Comparison of ENCODE assay signal across 1 cellular context in the genomic region with DNA sequence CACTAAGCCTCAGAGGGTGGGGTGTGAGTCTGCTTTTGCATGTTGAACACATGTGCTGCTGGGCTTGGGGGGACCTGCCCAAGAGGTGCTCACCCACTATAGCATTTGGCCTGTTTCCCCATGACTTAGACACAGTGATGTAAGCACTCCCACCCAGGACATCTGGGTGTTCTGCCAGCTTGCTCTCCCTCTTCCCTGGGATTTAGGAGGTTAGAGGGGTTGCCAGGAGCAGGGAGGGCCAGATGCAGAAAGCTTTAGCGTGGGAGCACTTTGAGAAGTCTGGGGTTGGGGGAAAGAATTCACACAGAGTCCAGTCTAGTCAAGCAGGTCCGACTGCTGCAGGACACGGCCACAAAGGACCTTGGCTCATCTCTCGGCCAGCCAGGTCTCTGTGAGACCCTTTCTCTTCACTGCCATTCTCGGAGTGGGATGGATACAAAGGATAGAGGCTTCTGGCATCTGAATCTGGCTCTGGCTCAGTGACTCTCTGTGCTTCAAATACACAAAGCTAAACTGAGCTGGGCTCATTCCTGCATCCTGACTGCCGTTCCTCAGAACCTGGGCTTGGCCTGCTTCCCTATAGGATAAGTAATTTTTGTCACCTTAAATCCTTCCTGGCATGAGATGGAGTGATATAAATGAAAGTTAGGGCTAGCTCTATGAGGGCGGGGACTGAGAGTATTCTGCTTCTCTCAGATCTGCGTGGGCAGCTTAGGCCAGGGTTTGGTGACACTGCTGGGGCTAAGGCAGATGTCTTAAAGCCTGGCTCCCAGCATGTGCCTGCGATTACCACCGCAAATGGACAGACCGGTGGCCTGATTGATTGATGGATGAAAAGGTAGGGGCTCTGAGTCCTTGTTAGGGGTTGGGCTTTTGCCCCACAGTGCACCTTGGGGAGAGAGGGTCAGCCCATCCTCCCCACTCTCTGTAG.
TF ChIP-seq lines count a peak whose summit lies in the region.

No MANE protein-coding gene starts in this region.

TF ChIP-seq in IMR-90, 13 proteins besides CTCF, POLR2A, EP300 and RAD21:
- no peak for TF ChIP-seq NFE2L2 (IDR thresholded peaks at IDR 0.05; ENCODE audit: low read depth, low read length)
- no peak for TF ChIP-seq RCOR1 (IDR thresholded peaks at IDR 0.05; ENCODE audit: insufficient replicate concordance, low read length)
- no peak for TF ChIP-seq ELK1 (IDR thresholded peaks at IDR 0.05; ENCODE audit: borderline replicate concordance, low read depth, low read length)
- TF ChIP-seq, protein P1, sequence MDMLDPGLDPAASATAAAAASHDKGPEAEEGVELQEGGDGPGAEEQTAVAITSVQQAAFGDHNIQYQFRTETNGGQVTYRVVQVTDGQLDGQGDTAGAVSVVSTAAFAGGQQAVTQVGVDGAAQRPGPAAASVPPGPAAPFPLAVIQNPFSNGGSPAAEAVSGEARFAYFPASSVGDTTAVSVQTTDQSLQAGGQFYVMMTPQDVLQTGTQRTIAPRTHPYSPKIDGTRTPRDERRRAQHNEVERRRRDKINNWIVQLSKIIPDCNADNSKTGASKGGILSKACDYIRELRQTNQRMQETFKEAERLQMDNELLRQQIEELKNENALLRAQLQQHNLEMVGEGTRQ (IDR thresholded peaks at IDR 0.05; ENCODE audit: low read depth, low read length): no peak
- no peak for TF ChIP-seq CHD1 (IDR thresholded peaks at IDR 0.05; ENCODE audit: low read depth, low read length)
- TF ChIP-seq FOS (IDR thresholded peaks at IDR 0.05; ENCODE audit: low read depth, low read length): no peak
- TF ChIP-seq MAZ (IDR thresholded peaks at IDR 0.05; ENCODE audit: borderline replicate concordance, low read depth, low read length): no peak
- no peak for TF ChIP-seq MXI1 (IDR thresholded peaks at IDR 0.05; ENCODE audit: borderline replicate concordance, low read depth, low read length)
- TF ChIP-seq SMC3 (IDR thresholded peaks at IDR 0.05; ENCODE audit: low read depth, low read length): no peak
- TF ChIP-seq RFX5 (IDR thresholded peaks at IDR 0.05; ENCODE audit: low read depth, low read length): no peak
- no peak for TF ChIP-seq CEBPB (IDR thresholded peaks at IDR 0.05; ENCODE audit: low read depth, low read length)
- no peak for TF ChIP-seq MAFK (IDR thresholded peaks at IDR 0.05; ENCODE audit: low read depth, low read length)
- TF ChIP-seq BHLHE40 (IDR thresholded peaks at IDR 0.05; ENCODE audit: low read depth, low read length): no peak
